In the genomic region with DNA sequence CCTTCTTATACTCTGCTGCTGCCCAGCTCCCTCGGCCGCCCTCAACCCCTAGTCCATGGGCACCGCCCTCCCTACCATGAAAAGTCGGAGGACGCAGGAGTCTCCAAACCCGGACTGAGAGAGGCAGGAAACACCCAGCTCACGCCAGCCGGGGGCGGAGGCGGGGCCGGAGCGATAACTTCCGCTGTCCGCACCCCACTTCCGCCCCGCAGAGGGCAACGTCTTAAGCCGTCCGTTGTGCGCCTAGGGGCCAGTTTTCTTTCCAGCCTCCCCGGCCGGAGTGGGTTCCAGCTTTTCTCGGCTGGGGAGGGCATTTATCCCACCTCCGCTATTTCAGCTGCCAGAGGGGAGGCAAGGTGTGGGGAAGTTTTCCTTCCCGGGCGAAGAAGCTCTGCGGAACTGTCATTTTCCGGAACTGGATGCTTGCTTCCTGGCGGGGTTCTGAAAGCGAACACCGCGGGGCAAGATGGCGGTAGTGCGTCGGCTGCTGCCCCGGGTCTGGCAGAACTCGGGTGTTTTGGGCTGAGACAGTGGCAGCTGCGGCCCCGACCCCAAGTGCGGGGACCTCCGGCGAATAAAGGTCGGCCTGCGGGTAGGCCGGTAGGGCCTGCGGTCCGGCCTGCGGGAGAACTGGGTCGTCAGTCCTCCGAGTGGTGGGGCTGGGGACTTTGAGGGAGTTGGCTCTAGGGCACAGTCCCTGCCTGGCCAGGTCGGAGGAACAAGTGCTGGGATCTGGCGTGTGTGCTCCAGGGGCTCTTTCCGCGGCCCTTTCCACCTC, we compare ENCODE assay signal across 8 cellular contexts. TPM values are rescaled to one million over a fixed set of nuclear protein-coding genes. Genes with fewer than 3 reads are reported as not detected.
A peak's percentile ranks its signal among the peaks of the same experiment; 100 is the strongest.
DNase-seq lines count a peak whose midpoint lies in the region; ATAC-seq and TF ChIP-seq lines count a peak whose summit lies in the region.

A gene with protein sequence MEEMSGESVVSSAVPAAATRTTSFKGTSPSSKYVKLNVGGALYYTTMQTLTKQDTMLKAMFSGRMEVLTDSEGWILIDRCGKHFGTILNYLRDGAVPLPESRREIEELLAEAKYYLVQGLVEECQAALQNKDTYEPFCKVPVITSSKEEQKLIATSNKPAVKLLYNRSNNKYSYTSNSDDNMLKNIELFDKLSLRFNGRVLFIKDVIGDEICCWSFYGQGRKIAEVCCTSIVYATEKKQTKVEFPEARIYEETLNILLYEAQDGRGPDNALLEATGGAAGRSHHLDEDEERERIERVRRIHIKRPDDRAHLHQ (minus strand): TSS at position 116 of the 778 bp plus-strand sequence. CDS start 38 bp downstream, at position 78.
A gene with protein sequence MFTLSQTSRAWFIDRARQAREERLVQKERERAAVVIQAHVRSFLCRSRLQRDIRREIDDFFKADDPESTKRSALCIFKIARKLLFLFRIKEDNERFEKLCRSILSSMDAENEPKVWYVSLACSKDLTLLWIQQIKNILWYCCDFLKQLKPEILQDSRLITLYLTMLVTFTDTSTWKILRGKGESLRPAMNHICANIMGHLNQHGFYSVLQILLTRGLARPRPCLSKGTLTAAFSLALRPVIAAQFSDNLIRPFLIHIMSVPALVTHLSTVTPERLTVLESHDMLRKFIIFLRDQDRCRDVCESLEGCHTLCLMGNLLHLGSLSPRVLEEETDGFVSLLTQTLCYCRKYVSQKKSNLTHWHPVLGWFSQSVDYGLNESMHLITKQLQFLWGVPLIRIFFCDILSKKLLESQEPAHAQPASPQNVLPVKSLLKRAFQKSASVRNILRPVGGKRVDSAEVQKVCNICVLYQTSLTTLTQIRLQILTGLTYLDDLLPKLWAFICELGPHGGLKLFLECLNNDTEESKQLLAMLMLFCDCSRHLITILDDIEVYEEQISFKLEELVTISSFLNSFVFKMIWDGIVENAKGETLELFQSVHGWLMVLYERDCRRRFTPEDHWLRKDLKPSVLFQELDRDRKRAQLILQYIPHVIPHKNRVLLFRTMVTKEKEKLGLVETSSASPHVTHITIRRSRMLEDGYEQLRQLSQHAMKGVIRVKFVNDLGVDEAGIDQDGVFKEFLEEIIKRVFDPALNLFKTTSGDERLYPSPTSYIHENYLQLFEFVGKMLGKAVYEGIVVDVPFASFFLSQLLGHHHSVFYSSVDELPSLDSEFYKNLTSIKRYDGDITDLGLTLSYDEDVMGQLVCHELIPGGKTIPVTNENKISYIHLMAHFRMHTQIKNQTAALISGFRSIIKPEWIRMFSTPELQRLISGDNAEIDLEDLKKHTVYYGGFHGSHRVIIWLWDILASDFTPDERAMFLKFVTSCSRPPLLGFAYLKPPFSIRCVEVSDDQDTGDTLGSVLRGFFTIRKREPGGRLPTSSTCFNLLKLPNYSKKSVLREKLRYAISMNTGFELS (plus strand): TSS at position 450 of the 778 bp plus-strand sequence. CDS start 5,918 bp downstream, outside the sequence.

- H3K36me3 ChIP-seq in rectal smooth muscle tissue (ENCODE audit: control insufficient read depth, insufficient read depth, low read length) (no peaks in the 10 kb centered on the region), uterus (no peaks in the 10 kb centered on the region)

- H3K4me1 ChIP-seq in right cardiac atrium (ENCODE audit: control insufficient read depth, insufficient read depth, low read length) (peaks cover 6% of the 10 kb centered on the region), rectal smooth muscle tissue (ENCODE audit: control insufficient read depth, insufficient read depth, low read length) (peaks cover 17% of the 10 kb centered on the region), uterus (peaks cover 10 to 21% of the 10 kb centered on the region in 2 donors)

- under 1% methylated on average over 54 of the region's 54 CpGs for WGBS in right cardiac atrium

- H3K4me1 Mint-ChIP-seq in T-helper 2 cell treated with Interferon-gamma antibody and Interleukin-4, amounts not matched to agents 5 μg/mL and 100 μg/mL, for 36 hours (ENCODE audit: low read depth) = peaks cover 21% of the 10 kb centered on the region

- no peaks in the 10 kb centered on the region for H3K27me3 Mint-ChIP-seq in T-helper 2 cell treated with Interferon-gamma antibody and Interleukin-4, amounts not matched to agents 5 μg/mL and 100 μg/mL, for 36 hours (ENCODE audit: low read depth)

- peak within 1 kb of the TSS; percentile 97 for H3K4me3 Mint-ChIP-seq in T-helper 2 cell treated with Interferon-gamma antibody and Interleukin-4, amounts not matched to agents 5 μg/mL and 100 μg/mL, for 36 hours

- peak within 1 kb of the TSS; percentile 88 for H3K9ac ChIP-seq in rectal smooth muscle tissue (ENCODE audit: low read length)

- H3K27me3 ChIP-seq in right cardiac atrium (ENCODE audit: control insufficient read depth, insufficient read depth) (no peaks in the 10 kb centered on the region), rectal smooth muscle tissue (ENCODE audit: control insufficient read depth, insufficient read depth, low read length) (no peaks in the 10 kb centered on the region), uterus (no peaks in the 10 kb centered on the region)

- TF ChIP-seq CTCF in uterus (IDR thresholded peaks at IDR 0.05) = peak in 3 of 4 experiments; percentile 9 to 42 (median 16)

- DNase-seq in NCI-H2029 treated with DMSO at 0.1 percent for 48 hours (lab: John Stamatoyannopoulos, UW) (peak; percentile 69), anterior cingulate cortex (lab: John Stamatoyannopoulos, UW) (peak in 57 of 58 donors; percentile 58 to 95 (median 80)), right cardiac atrium (peak; percentile 91 to 96 (median 95)), uterus (peak; percentile 86 to 87)
- peak; percentile 84 for DNase-seq in T-helper 2 cell treated with Interferon-gamma antibody and Interleukin-4, amounts not matched to agents 5 μg/mL and 100 μg/mL, for 36 hours (ENCODE audit: low spot score)

- H3K4me3 ChIP-seq in right cardiac atrium (ENCODE audit: low read length) (peak within 1 kb of the TSS; percentile 88), rectal smooth muscle tissue (ENCODE audit: low read length) (peak within 1 kb of the TSS; percentile 94), uterus (peak within 1 kb of the TSS; percentile 88 to 98)

- peak within 1 kb of the TSS; percentile 95 for H3K27ac Mint-ChIP-seq in T-helper 2 cell treated with Interferon-gamma antibody and Interleukin-4, amounts not matched to agents 5 μg/mL and 100 μg/mL, for 36 hours

- TF ChIP-seq POLR2A in uterus (IDR thresholded peaks at IDR 0.05) = peak; percentile 69 to 84

- H3K27ac ChIP-seq in right cardiac atrium (ENCODE audit: low read length) (peak within 1 kb of the TSS; percentile 98), rectal smooth muscle tissue (ENCODE audit: low read depth, low read length) (peak within 1 kb of the TSS; percentile 98), uterus (peak within 1 kb of the TSS; percentile 98)

- peak; percentile 84 for ATAC-seq in GM18517 (IDR thresholded peaks at IDR 0.05; ENCODE audit: unreplicated experiment)
- ATAC-seq in HG03025 (IDR thresholded peaks at IDR 0.05; ENCODE audit: low FRiP score, unreplicated experiment) = peak; percentile 78
- peak; percentile 98 for ATAC-seq in right cardiac atrium

- H3K9me3 ChIP-seq in right cardiac atrium (ENCODE audit: control insufficient read depth, low read length) (no peaks in the 10 kb centered on the region), uterus (no peaks in the 10 kb centered on the region)

- H3K9me3 Mint-ChIP-seq in T-helper 2 cell treated with Interferon-gamma antibody and Interleukin-4, amounts not matched to agents 5 μg/mL and 100 μg/mL, for 36 hours = no peaks in the 10 kb centered on the region

- intact Hi-C loops in right cardiac atrium (cut with DNase I) (loop anchor here in 3 of 4 donors (5.0 kb wide), 2 partner anchors 40 to 45 kb away; no protein-coding TSS in a partner anchor), uterus (cut with DNase I; ENCODE audit: low total_unique reads) (no loop called here)

- H3K36me3 Mint-ChIP-seq in T-helper 2 cell treated with Interferon-gamma antibody and Interleukin-4, amounts not matched to agents 5 μg/mL and 100 μg/mL, for 36 hours (ENCODE audit: low read depth) = peaks cover 8% of the 10 kb centered on the region

RNA-seq across cellular contexts. Expression of the first gene that starts in this region (rescaled TPM):
- 10 to 100 TPM; 28.3 to 76.9 (median 32.9) TPM for total RNA-seq in right cardiac atrium
- polyA plus RNA-seq in right cardiac atrium = 16.5 TPM
- 10 to 100 TPM; 38.2 to 88.4 (median 63.6) TPM for total RNA-seq in uterus

RNA-seq across cellular contexts. Expression of the second gene that starts in this region (rescaled TPM):
- total RNA-seq in right cardiac atrium (10 to 100 TPM; 39.9 to 53.2 (median 46.8) TPM), uterus (10 to 100 TPM; 14.7 to 64.2 (median 30.7) TPM)
- 22.6 TPM for polyA plus RNA-seq in right cardiac atrium

Comparison
In these comparisons a context has a peak if more than half of its experiments do, and no peak if none do; other contexts are left out.
1. Peak in every context shown above with its lines: DNase-seq, ATAC-seq, H3K4me3 ChIP-seq and H3K27ac ChIP-seq.